ENCODE assay signal across 22 cellular contexts in genomic region chr17:39744836-39745215, GRCh38. TPM values are rescaled to one million over a fixed set of nuclear protein-coding genes. Genes with fewer than 3 reads are reported as not detected.
DNase-seq lines count a peak whose midpoint lies in the region; ATAC-seq and TF ChIP-seq lines count a peak whose summit lies in the region.
"Had no signal": no experiment of that assay in that cellular context is flagged by ENCODE, and none has a peak within 500 bp of the region (broad histone marks: within the 10 kb centered on the region; RNA-seq: fewer than 3 reads in every experiment).

No MANE protein-coding gene starts in this region.

- CTCF ChIA-PET in RWPE1 (lab: Yijun Ruan, JAX): no interaction called here

- H3K36me3 Mint-ChIP-seq in type B pancreatic cell: peaks cover 3% of the 10 kb centered on the region
- H3K36me3 Mint-ChIP-seq in stimulated activated effector memory CD8-positive, alpha-beta T cell treated with anti-CD3 and anti-CD28 coated beads, Interleukin-12 subunit alpha, Interleukin-12 subunit beta, amount 100 ng/mL, for 72 hours: no peaks in the 10 kb centered on the region
- H3K36me3 Mint-ChIP-seq: CD8-positive, alpha-beta memory T cell; IgD-negative memory B cell had no signal

- H3K27ac Mint-ChIP-seq in type B pancreatic cell: no peak overlapping the region
- no peak overlapping the region for H3K27ac Mint-ChIP-seq in stimulated activated effector memory CD8-positive, alpha-beta T cell treated with anti-CD3 and anti-CD28 coated beads, Interleukin-12 subunit alpha, Interleukin-12 subunit beta, amount 100 ng/mL, for 72 hours
- H3K27ac Mint-ChIP-seq: IgD-negative memory B cell had no signal

- H3K27ac ChIP-seq in RWPE1: 0 out of 2 replicates have a peak overlapping the region, but pooled peaks have one; percentile 35
- H3K27ac ChIP-seq: C4-2B had no signal

- peaks cover 8% of the 10 kb centered on the region for H3K27me3 Mint-ChIP-seq in type B pancreatic cell

- DNase-seq in left ventricle myocardium superior (peak; percentile 25), left cardiac atrium (no peak), RWPE1 (ENCODE audit: low spot score) (no peak), choroid plexus epithelial cell (ENCODE audit: low read depth) (no peak), type B pancreatic cell (ENCODE audit: extremely low spot score, unreplicated experiment) (no peak), HuH-7 (ENCODE audit: low spot score) (no peak)
- no peak for DNase-seq in stimulated activated effector memory CD8-positive, alpha-beta T cell treated with anti-CD3 and anti-CD28 coated beads, Interleukin-12 subunit alpha, Interleukin-12 subunit beta, amount 100 ng/mL, for 72 hours (ENCODE audit: low spot score in 2 of 2)
- DNase-seq: 8988T; AML-193; CD8-positive, alpha-beta memory T cell; MV-4-11; NCI-H1694 treated with DMSO at 0.1 percent for 48 hours; NCI-H2081 treated with DMSO at 0.1 percent for 48 hours; NCI-H2171 treated with DMSO at 0.1 percent for 48 hours; NCI-H446; NCI-H526; SHP77 had no signal

- POLR2A ChIA-PET in RWPE1 (lab: Yijun Ruan, JAX; ENCODE audit: low non-redundant PET): no interaction called here

- ATAC-seq in left ventricle myocardium superior: no peak
- no peak for ATAC-seq in left cardiac atrium
- no peak for ATAC-seq in stimulated activated effector memory CD8-positive, alpha-beta T cell treated with anti-CD3 and anti-CD28 coated beads, Interleukin-12 subunit alpha, Interleukin-12 subunit beta, amount 100 ng/mL, for 72 hours
- ATAC-seq in HG02870 (IDR thresholded peaks at IDR 0.05; ENCODE audit: unreplicated experiment): no peak

- TF ChIP-seq CTCF in RWPE1 (conservative IDR thresholded peaks at IDR 0.05; ENCODE audit: low read depth): no peak
- peak; percentile 19 for TF ChIP-seq CTCF in choroid plexus epithelial cell (conservative IDR thresholded peaks at IDR 0.05; ENCODE audit: low read depth, low read length)
- TF ChIP-seq CTCF in type B pancreatic cell (conservative IDR thresholded peaks at IDR 0.05): peak; percentile 14

- intact Hi-C loops in left ventricle myocardium superior (cut with micrococcal nuclease) (no loop called here), left cardiac atrium (cut with DNase I) (no loop called here)

- H3K9me3 Mint-ChIP-seq in type B pancreatic cell: no peaks in the 10 kb centered on the region
- H3K9me3 Mint-ChIP-seq in stimulated activated effector memory CD8-positive, alpha-beta T cell treated with anti-CD3 and anti-CD28 coated beads, Interleukin-12 subunit alpha, Interleukin-12 subunit beta, amount 100 ng/mL, for 72 hours: no peaks in the 10 kb centered on the region
- H3K9me3 Mint-ChIP-seq: CD8-positive, alpha-beta memory T cell; IgD-negative memory B cell had no signal

- no peak overlapping the region for H3K4me3 Mint-ChIP-seq in type B pancreatic cell
- H3K4me3 Mint-ChIP-seq in stimulated activated effector memory CD8-positive, alpha-beta T cell treated with anti-CD3 and anti-CD28 coated beads, Interleukin-12 subunit alpha, Interleukin-12 subunit beta, amount 100 ng/mL, for 72 hours: no peak overlapping the region
- H3K4me3 Mint-ChIP-seq: IgD-negative memory B cell had no signal

- peaks cover 10% of the 10 kb centered on the region for H3K4me1 Mint-ChIP-seq in type B pancreatic cell (ENCODE audit: unreplicated experiment)
- H3K4me1 Mint-ChIP-seq in stimulated activated effector memory CD8-positive, alpha-beta T cell treated with anti-CD3 and anti-CD28 coated beads, Interleukin-12 subunit alpha, Interleukin-12 subunit beta, amount 100 ng/mL, for 72 hours: peaks cover 17% of the 10 kb centered on the region
- H3K4me1 Mint-ChIP-seq: CD8-positive, alpha-beta memory T cell had no signal

- no peak overlapping the region for H3K4me3 ChIP-seq in choroid plexus epithelial cell (ENCODE audit: low read depth, low read length)

RNA-seq across cellular contexts. Expression of gene GRB7, which starts 7.1 kb away (rescaled TPM):
- total RNA-seq in left ventricle myocardium superior: 5.1 TPM
- 1 to 10 TPM; 1.3 to 2.5 TPM for total RNA-seq in left cardiac atrium
- 31.8 and 73.9 TPM in 2 replicates for total RNA-seq in type B pancreatic cell (ENCODE audit: low replicate concordance)
- total RNA-seq: CD8-positive, alpha-beta memory T cell; H4; M059J had no signal

RNA-seq across cellular contexts. Expression of gene MIEN1, which starts 14.5 kb away (rescaled TPM):
- 49.3 TPM for total RNA-seq in left ventricle myocardium superior
- 10 to 100 TPM; 48.7 to 55.3 TPM for total RNA-seq in left cardiac atrium
- 39.8 and 67.2 TPM in 2 replicates for total RNA-seq in type B pancreatic cell (ENCODE audit: low replicate concordance)

RNA-seq across cellular contexts. Expression of gene ERBB2, which starts 45.0 kb away (rescaled TPM):
- 75.8 TPM for total RNA-seq in left ventricle myocardium superior
- 10 to 100 TPM; 72.7 to 78.5 TPM for total RNA-seq in left cardiac atrium
- 123 and 230 TPM in 2 replicates for total RNA-seq in type B pancreatic cell (ENCODE audit: low replicate concordance)

RNA-seq across cellular contexts. Expression of gene PGAP3, which starts 57.0 kb away (rescaled TPM):
- total RNA-seq in left ventricle myocardium superior (7.3 TPM), left cardiac atrium (10 to 100 TPM in 1 of 2 donors, 1 to 10 TPM in 1; 9.7 to 18.1 TPM), type B pancreatic cell (ENCODE audit: low replicate concordance) (23.5 and 31.5 TPM in 2 replicates)
